Comparison of ENCODE assay signal across 19 cellular contexts in the genomic region with DNA sequence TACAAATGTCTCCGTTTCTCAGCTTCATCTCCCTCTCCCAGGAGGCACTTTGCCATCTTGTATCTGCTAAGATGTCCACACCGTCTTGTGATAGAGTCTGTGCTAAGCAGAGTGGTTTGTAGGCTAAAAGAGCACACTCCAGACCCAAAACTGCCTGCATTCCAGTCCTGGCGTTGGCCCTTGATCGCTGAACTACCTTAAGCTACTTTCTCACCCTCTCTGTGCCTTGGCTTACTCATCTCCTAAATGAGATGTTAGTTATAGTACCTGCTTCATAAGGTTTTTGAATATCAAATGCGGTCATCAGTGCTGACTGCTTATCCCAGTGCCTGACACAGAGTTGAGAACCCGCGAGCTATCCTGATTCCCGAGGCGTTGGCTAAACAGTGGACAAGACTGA. TPM values are rescaled to one million over a fixed set of nuclear protein-coding genes. Genes with fewer than 3 reads are reported as not detected.
A peak's percentile ranks its signal among the peaks of the same experiment; 100 is the strongest.
DNase-seq lines count a peak whose midpoint lies in the region; ATAC-seq, FAIRE-seq and TF ChIP-seq lines count a peak whose summit lies in the region.
"Had no signal": no experiment of that assay in that cellular context is flagged by ENCODE, and none has a peak within 500 bp of the region (broad histone marks: within the 10 kb centered on the region; RNA-seq: fewer than 3 reads in every experiment).

No MANE protein-coding gene starts in this region.

- H4K20me1 ChIP-seq in K562 (replicated peaks; ENCODE audit: control insufficient read depth, insufficient read depth, low read length) = peaks cover 31% of the 10 kb centered on the region

- FAIRE-seq in HTR-8/SVneo (lab: Jason Lieb, UNC) (peak; percentile 70), K562 (lab: Jason Lieb, UNC) (no peak)
- FAIRE-seq: A549, D721Med, G401.6, GM12891 had no signal

- CTCF ChIA-PET in CD4-positive, alpha-beta T cell (lab: Charles Lee) = no interaction called here
- CTCF ChIA-PET in K562 (lab: Yijun Ruan, JAX; ENCODE audit: low intra/inter-chr PET ratio) = no interaction called here

- H3K36me3 ChIP-seq in K562 (ENCODE audit: control insufficient read depth, insufficient read depth, low read length) (peaks cover 83% of the 10 kb centered on the region), neutrophil (peaks cover 7% of the 10 kb centered on the region)
- H3K36me3 ChIP-seq: HAP-1 had no signal

- no peak for ATAC-seq in CD4-positive, alpha-beta T cell (ENCODE audit: poor library complexity)
- ATAC-seq in K562 (no peak), HG03095 (IDR thresholded peaks at IDR 0.05; ENCODE audit: unreplicated experiment) (no peak)
- ATAC-seq in stimulated activated naive B cell treated with anti-CD40 and anti-IgM and Interleukin-4, amounts not matched to agents 10 μg/mL and 1 μg/mL and 100 μg/mL, for 72 hours (replicated peaks) = no peak
- ATAC-seq: A549 had no signal

- H3K9me3 ChIP-seq in CD4-positive, alpha-beta T cell (ENCODE audit: control insufficient read depth, low read length) = no peaks in the 10 kb centered on the region
- H3K9me3 ChIP-seq in K562 (replicated peaks; ENCODE audit: control insufficient read depth, insufficient read depth, low read depth, low read length) = no peaks in the 10 kb centered on the region
- no peaks in the 10 kb centered on the region for H3K9me3 ChIP-seq in neutrophil
- H3K9me3 ChIP-seq: A549, Caco-2, HAP-1 had no signal

- H3K9ac ChIP-seq in K562 (ENCODE audit: insufficient read depth in 1 of 2, low read depth in 2 of 2, low read length in 2 of 2) = no peak overlapping the region
- H3K9ac ChIP-seq: GM23248 had no signal

- no peak for TF ChIP-seq RAD21 in K562 (CRISPR knock-in tag; conservative IDR thresholded peaks at IDR 0.05 in 1 of 2, IDR thresholded peaks at IDR 0.05 in 1 of 2)

- H3K4me3 Mint-ChIP-seq in CD4-positive, alpha-beta T cell = no peak overlapping the region
- no peak overlapping the region for H3K4me3 Mint-ChIP-seq in stimulated activated naive B cell treated with anti-CD40 and anti-IgM and Interleukin-4, amounts not matched to agents 10 μg/mL and 1 μg/mL and 100 μg/mL, for 72 hours

- no peak for TF ChIP-seq EP300 in K562 (IDR thresholded peaks at IDR 0.05; ENCODE audit: low read length)

- no peak overlapping the region for H2AFZ ChIP-seq in K562 (ENCODE audit: low read depth, low read length)
- H2AFZ ChIP-seq: GM23248 had no signal

- H3K4me3 ChIP-seq in K562 (no peak overlapping the region), neutrophil (ENCODE audit: low read depth in 1 of 2, low read length in 1 of 2) (peak overlapping the region in 1 of 2 experiments; percentile 72)
- H3K4me3 ChIP-seq: A549, GM23248, HAP-1 had no signal

- DNase-seq in CD4-positive, alpha-beta T cell = no peak
- no peak for DNase-seq in HTR-8/SVneo (ENCODE audit: insufficient read length, low spot score)
- DNase-seq in K562 (ENCODE audit: extremely low read depth in 1 of 4, low spot score in 3 of 4) = no peak
- DNase-seq in stimulated activated naive B cell treated with anti-CD40 and anti-IgM and Interleukin-4, amounts not matched to agents 10 μg/mL and 1 μg/mL and 100 μg/mL, for 72 hours = no peak
- DNase-seq in NCI-H2196 (lab: John Stamatoyannopoulos, UW; ENCODE audit: unreplicated experiment) = no peak
- no peak for DNase-seq in anterior cingulate cortex (lab: John Stamatoyannopoulos, UW)
- DNase-seq: AML-193, Caco-2, GM23248, Karpas-422, KBM-7 had no signal

- H3K4me2 ChIP-seq in K562 (ENCODE audit: insufficient read depth, low read length) = peak overlapping the region; percentile 29; the same call in 1 of the 2 replicates
- H3K4me2 ChIP-seq: A549 had no signal

- H3K27ac ChIP-seq in CD4-positive, alpha-beta T cell (ENCODE audit: low read depth, low read length) = no peak overlapping the region
- H3K27ac ChIP-seq in K562 (ENCODE audit: extremely low read depth, low read depth, low read length) = peak overlapping the region; percentile 32; the same call in 1 of the 3 replicates
- peak overlapping the region; percentile 97 for H3K27ac ChIP-seq in neutrophil
- H3K27ac ChIP-seq: A549, GM23248 had no signal

- H3K36me3 Mint-ChIP-seq in CD4-positive, alpha-beta T cell (ENCODE audit: low read depth) = peaks cover 21% of the 10 kb centered on the region
- no peaks in the 10 kb centered on the region for H3K36me3 Mint-ChIP-seq in stimulated activated naive B cell treated with anti-CD40 and anti-IgM and Interleukin-4, amounts not matched to agents 10 μg/mL and 1 μg/mL and 100 μg/mL, for 72 hours

- no peaks in the 10 kb centered on the region for H3K9me1 ChIP-seq in K562 (ENCODE audit: control insufficient read depth, insufficient read depth, low read length)

- H3K9me3 Mint-ChIP-seq in CD4-positive, alpha-beta T cell = no peaks in the 10 kb centered on the region
- peaks cover 0 to 2% of the 10 kb centered on the region in 2 donors for H3K9me3 Mint-ChIP-seq in stimulated activated naive B cell treated with anti-CD40 and anti-IgM and Interleukin-4, amounts not matched to agents 10 μg/mL and 1 μg/mL and 100 μg/mL, for 72 hours

- no peaks in the 10 kb centered on the region for H3K27me3 Mint-ChIP-seq in CD4-positive, alpha-beta T cell
- peaks cover 19 to 33% of the 10 kb centered on the region in 2 donors for H3K27me3 Mint-ChIP-seq in stimulated activated naive B cell treated with anti-CD40 and anti-IgM and Interleukin-4, amounts not matched to agents 10 μg/mL and 1 μg/mL and 100 μg/mL, for 72 hours

- TF ChIP-seq POLR2A in K562 (conservative IDR thresholded peaks at IDR 0.05) = no peak

- peaks cover 69% of the 10 kb centered on the region for H3K4me1 Mint-ChIP-seq in CD4-positive, alpha-beta T cell (ENCODE audit: low read depth)
- peaks cover 17 to 31% of the 10 kb centered on the region in 2 donors for H3K4me1 Mint-ChIP-seq in stimulated activated naive B cell treated with anti-CD40 and anti-IgM and Interleukin-4, amounts not matched to agents 10 μg/mL and 1 μg/mL and 100 μg/mL, for 72 hours

- no peak for TF ChIP-seq CTCF in CD4-positive, alpha-beta T cell (IDR thresholded peaks at IDR 0.05)
- no peak for TF ChIP-seq CTCF in K562 (IDR thresholded peaks at IDR 0.05 in 2 of 3, conservative IDR thresholded peaks at IDR 0.05 in 1 of 3; ENCODE audit: insufficient read depth in 2 of 3, low read depth in 1 of 3, low read length in 3 of 3)
- no peak for TF ChIP-seq CTCF in neutrophil (IDR thresholded peaks at IDR 0.05)

- intact Hi-C loops in CD4-positive, alpha-beta T cell (cut with DNase I, micrococcal nuclease) = no loop called here
- intact Hi-C loops in K562 (cut with micrococcal nuclease) = no loop called here

- no TSS peak for BruUV-seq in K562 (replicated peaks; lab: Mats Ljungman, UMichigan)

- no peaks in the 10 kb centered on the region for H3K27me3 ChIP-seq in CD4-positive, alpha-beta T cell (ENCODE audit: control insufficient read depth, insufficient read depth, low read length)
- H3K27me3 ChIP-seq in K562 (ENCODE audit: control insufficient read depth in 2 of 2, insufficient read depth in 2 of 2, low read length in 2 of 2) (no peaks in the 10 kb centered on the region), neutrophil (no peaks in the 10 kb centered on the region)

- H3K4me1 ChIP-seq in K562 (replicated peaks in 1 of 2; ENCODE audit: control insufficient read depth in 2 of 2, insufficient read depth in 2 of 2, low read length in 2 of 2) = peaks cover 35 to 75% of the 10 kb centered on the region in 2 experiments
- H3K4me1 ChIP-seq in neutrophil (ENCODE audit: control insufficient read depth in 1 of 2, insufficient read depth in 1 of 2, low read depth in 1 of 2, low read length in 1 of 2) = peaks cover 96 to 99% of the 10 kb centered on the region in 2 experiments

- in situ Hi-C loops in K562 (cut with MboI) = no loop called here

- peak overlapping the region; percentile 28 for H3K27ac Mint-ChIP-seq in CD4-positive, alpha-beta T cell
- H3K27ac Mint-ChIP-seq in stimulated activated naive B cell treated with anti-CD40 and anti-IgM and Interleukin-4, amounts not matched to agents 10 μg/mL and 1 μg/mL and 100 μg/mL, for 72 hours = no peak overlapping the region

- POLR2A ChIA-PET in CD4-positive, alpha-beta T cell (lab: Charles Lee) = interaction anchor here (2.8 kb wide), 1 partner anchor 13 kb away, joined by 11 read pairs; a partner anchor contains a TSS
- POLR2A ChIA-PET in K562 (lab: Yijun Ruan, JAX) = interaction anchor here (1.3 to 6.8 kb wide), 4 partner anchors 8 to 21 kb away, joined by 4 to 72 read pairs (median 8); a partner anchor contains a TSS

- peaks cover 99% of the 10 kb centered on the region for H3K79me2 ChIP-seq in K562 (ENCODE audit: control insufficient read depth, insufficient read depth, low read length)

- 77% methylated on average over 9 of the region's 9 CpGs for WGBS in K562 (ENCODE audit: insufficient coverage, low coverage, missing lambda C conversion rate)

RNA-seq across cellular contexts. Expression of a gene that starts 14.0 kb away (rescaled TPM):
- total RNA-seq in CD4-positive, alpha-beta T cell = 10 to 100 TPM; 37.0 to 39.8 TPM
- total RNA-seq in K562 (2011; cell fraction: chromatin; rRNA removed; ENCODE audit: low replicate concordance) = 63.3 and 67.4 TPM in 2 replicates
- 45.1 and 50.9 TPM in 2 replicates for total RNA-seq in K562 (2011; cell fraction: nucleolus; rRNA removed)
- 43.0 and 48.2 TPM in 2 replicates for total RNA-seq in K562 (2011; cell fraction: nucleoplasm; rRNA removed)
- total RNA-seq in K562 (2014; rRNA removed) (26.7 and 27.1 TPM in 2 replicates), K562 (2014; rRNA removed; fragmentation: Illumina TruSeq; extraction: Trizol) (23.4 and 29.3 TPM in 2 replicates), K562 (2015; rRNA removed; fragmentation: Illumina TruSeq; extraction: Trizol) (25.3 and 25.6 TPM in 2 replicates), K562 (2021) (27.8 and 36.8 TPM in 2 replicates)
- polyA plus RNA-seq in K562 (2011; rRNA removed) (53.2 and 53.8 TPM in 2 replicates), K562 (2014; fragmentation: Illumina TruSeq; extraction: Trizol) (35.3 and 41.6 TPM in 2 replicates), K562 (2014; fragmentation: Nextera tagmentation; extraction: Ambion mirVana) (1 to 10 TPM; 8.1 to 8.8 TPM), K562 (2014; rRNA removed) (21.7 and 30.0 TPM in 2 replicates)
- 52.4 and 52.9 TPM in 2 replicates for polyA plus RNA-seq in K562 (2011; cell fraction: cytosol; rRNA removed)
- 28.9 and 33.6 TPM in 2 replicates for polyA plus RNA-seq in K562 (2011; cell fraction: nucleus; rRNA removed)
- 18.6 and 19.4 TPM in 2 replicates for polyA plus RNA-seq in K562 (2012)
- polyA minus RNA-seq in K562 (2011; rRNA and poly(A)+ RNA removed) = 56.7 and 57.5 TPM in 2 replicates
- polyA minus RNA-seq in K562 (2011; cell fraction: cytosol; rRNA and poly(A)+ RNA removed) = 39.3 and 40.1 TPM in 2 replicates
- polyA minus RNA-seq in K562 (2011; cell fraction: nucleus; rRNA and poly(A)+ RNA removed) = 26.0 and 37.0 TPM in 2 replicates
- total RNA-seq: HT-29 had no signal

RNA-seq across cellular contexts. Expression of a gene that starts 33.6 kb away (rescaled TPM):
- 10 to 100 TPM; 20.7 to 21.8 TPM for total RNA-seq in CD4-positive, alpha-beta T cell
- 81.3 and 104 TPM in 2 replicates for total RNA-seq in K562 (2011; cell fraction: chromatin; rRNA removed; ENCODE audit: low replicate concordance)
- total RNA-seq in K562 (2011; cell fraction: nucleolus; rRNA removed) = 51.9 and 54.7 TPM in 2 replicates
- total RNA-seq in K562 (2011; cell fraction: nucleoplasm; rRNA removed) = 67.5 and 68.8 TPM in 2 replicates
- 30.8 and 36.3 TPM in 2 replicates for total RNA-seq in K562 (2014; rRNA removed)
- total RNA-seq in K562 (2014; rRNA removed; fragmentation: Illumina TruSeq; extraction: Trizol) = 53.4 and 55.2 TPM in 2 replicates
- 43.7 and 45.6 TPM in 2 replicates for total RNA-seq in K562 (2015; rRNA removed; fragmentation: Illumina TruSeq; extraction: Trizol)
- 44.4 and 48.9 TPM in 2 replicates for total RNA-seq in K562 (2021)
- 76.6 and 92.5 TPM in 2 replicates for polyA plus RNA-seq in K562 (2011; rRNA removed)
- 77.7 and 92.2 TPM in 2 replicates for polyA plus RNA-seq in K562 (2011; cell fraction: cytosol; rRNA removed)
- 81.7 and 87.2 TPM in 2 replicates for polyA plus RNA-seq in K562 (2011; cell fraction: nucleus; rRNA removed)
- polyA plus RNA-seq in K562 (2012) = 31.3 and 43.1 TPM in 2 replicates
- polyA plus RNA-seq in K562 (2014; fragmentation: Illumina TruSeq; extraction: Trizol) = 48.1 and 56.6 TPM in 2 replicates
- 100 to 1,000 TPM in 1 of 2 experiments, 10 to 100 TPM in 1; 74.1 to 110 TPM for polyA plus RNA-seq in K562 (2014; fragmentation: Nextera tagmentation; extraction: Ambion mirVana)
- 33.5 and 40.7 TPM in 2 replicates for polyA plus RNA-seq in K562 (2014; rRNA removed)
- 157 and 159 TPM in 2 replicates for polyA minus RNA-seq in K562 (2011; rRNA and poly(A)+ RNA removed)
- 48.8 and 68.1 TPM in 2 replicates for polyA minus RNA-seq in K562 (2011; cell fraction: cytosol; rRNA and poly(A)+ RNA removed)
- polyA minus RNA-seq in K562 (2011; cell fraction: nucleus; rRNA and poly(A)+ RNA removed) = 30.7 and 57.5 TPM in 2 replicates

RNA-seq across cellular contexts. Expression of a gene that starts 34.0 kb away (rescaled TPM):
- total RNA-seq in CD4-positive, alpha-beta T cell = under 1 TPM; 0.25 to 0.36 TPM
- 35.2 and 46.4 TPM in 2 replicates for total RNA-seq in K562 (2011; cell fraction: chromatin; rRNA removed; ENCODE audit: low replicate concordance)
- 29.4 and 33.6 TPM in 2 replicates for total RNA-seq in K562 (2011; cell fraction: nucleolus; rRNA removed)
- total RNA-seq in K562 (2011; cell fraction: nucleoplasm; rRNA removed) = 34.9 and 36.8 TPM in 2 replicates
- total RNA-seq in K562 (2014; rRNA removed) (72.7 and 78.4 TPM in 2 replicates), K562 (2014; rRNA removed; fragmentation: Illumina TruSeq; extraction: Trizol) (113 and 126 TPM in 2 replicates), K562 (2015; rRNA removed; fragmentation: Illumina TruSeq; extraction: Trizol) (102 and 105 TPM in 2 replicates), K562 (2021) (97.4 and 101 TPM in 2 replicates)
- polyA plus RNA-seq in K562 (2011; rRNA removed) (112 and 148 TPM in 2 replicates), K562 (2014; fragmentation: Illumina TruSeq; extraction: Trizol) (128 and 162 TPM in 2 replicates), K562 (2014; fragmentation: Nextera tagmentation; extraction: Ambion mirVana) (100 to 1,000 TPM; 130 to 153 TPM), K562 (2014; rRNA removed) (105 and 106 TPM in 2 replicates)
- polyA plus RNA-seq in K562 (2011; cell fraction: cytosol; rRNA removed) = 82.8 and 98.1 TPM in 2 replicates
- polyA plus RNA-seq in K562 (2011; cell fraction: nucleus; rRNA removed) = 52.9 and 65.0 TPM in 2 replicates
- 70.5 and 75.3 TPM in 2 replicates for polyA plus RNA-seq in K562 (2012)
- 99.4 and 104 TPM in 2 replicates for polyA minus RNA-seq in K562 (2011; rRNA and poly(A)+ RNA removed)
- polyA minus RNA-seq in K562 (2011; cell fraction: cytosol; rRNA and poly(A)+ RNA removed) = 43.0 and 57.1 TPM in 2 replicates
- polyA minus RNA-seq in K562 (2011; cell fraction: nucleus; rRNA and poly(A)+ RNA removed) = 16.3 and 31.1 TPM in 2 replicates

RNA-seq across cellular contexts. Expression of a gene that starts 42.4 kb away (rescaled TPM):
- 10 to 100 TPM; 52.7 to 55.2 TPM for total RNA-seq in CD4-positive, alpha-beta T cell
- 29.7 and 29.9 TPM in 2 replicates for total RNA-seq in K562 (2011; cell fraction: chromatin; rRNA removed; ENCODE audit: low replicate concordance)
- 20.7 and 24.2 TPM in 2 replicates for total RNA-seq in K562 (2011; cell fraction: nucleolus; rRNA removed)
- total RNA-seq in K562 (2011; cell fraction: nucleoplasm; rRNA removed) = 33.1 and 37.2 TPM in 2 replicates
- total RNA-seq in K562 (2014; rRNA removed) (67.0 and 69.1 TPM in 2 replicates), K562 (2014; rRNA removed; fragmentation: Illumina TruSeq; extraction: Trizol) (62.1 and 69.8 TPM in 2 replicates), K562 (2015; rRNA removed; fragmentation: Illumina TruSeq; extraction: Trizol) (67.9 and 70.4 TPM in 2 replicates), K562 (2021) (83.5 and 84.9 TPM in 2 replicates)
- polyA plus RNA-seq in K562 (2011; rRNA removed) (82.3 and 87.4 TPM in 2 replicates), K562 (2014; fragmentation: Illumina TruSeq; extraction: Trizol) (85.1 and 90.7 TPM in 2 replicates), K562 (2014; fragmentation: Nextera tagmentation; extraction: Ambion mirVana) (100 to 1,000 TPM; 114 to 177 TPM), K562 (2014; rRNA removed) (80.1 and 85.0 TPM in 2 replicates)
- 68.8 and 69.8 TPM in 2 replicates for polyA plus RNA-seq in K562 (2011; cell fraction: cytosol; rRNA removed)
- polyA plus RNA-seq in K562 (2011; cell fraction: nucleus; rRNA removed) = 48.5 and 53.8 TPM in 2 replicates
- 65.1 and 70.9 TPM in 2 replicates for polyA plus RNA-seq in K562 (2012)
- 46.4 and 55.6 TPM in 2 replicates for polyA minus RNA-seq in K562 (2011; rRNA and poly(A)+ RNA removed)
- polyA minus RNA-seq in K562 (2011; cell fraction: cytosol; rRNA and poly(A)+ RNA removed) = 29.6 and 30.2 TPM in 2 replicates
- polyA minus RNA-seq in K562 (2011; cell fraction: nucleus; rRNA and poly(A)+ RNA removed) = 10.8 and 20.4 TPM in 2 replicates

Comparison
In these comparisons a context has a peak if more than half of its experiments do, and no peak if none do; other contexts are left out.
1. RNA of a gene that starts 34.0 kb away (total RNA-seq): 29.4 to 126 TPM in K562; 0.25 to 0.36 TPM in CD4-positive, alpha-beta T cell; every median in the first group is over 10 times any median in the second.